In the genomic region with DNA sequence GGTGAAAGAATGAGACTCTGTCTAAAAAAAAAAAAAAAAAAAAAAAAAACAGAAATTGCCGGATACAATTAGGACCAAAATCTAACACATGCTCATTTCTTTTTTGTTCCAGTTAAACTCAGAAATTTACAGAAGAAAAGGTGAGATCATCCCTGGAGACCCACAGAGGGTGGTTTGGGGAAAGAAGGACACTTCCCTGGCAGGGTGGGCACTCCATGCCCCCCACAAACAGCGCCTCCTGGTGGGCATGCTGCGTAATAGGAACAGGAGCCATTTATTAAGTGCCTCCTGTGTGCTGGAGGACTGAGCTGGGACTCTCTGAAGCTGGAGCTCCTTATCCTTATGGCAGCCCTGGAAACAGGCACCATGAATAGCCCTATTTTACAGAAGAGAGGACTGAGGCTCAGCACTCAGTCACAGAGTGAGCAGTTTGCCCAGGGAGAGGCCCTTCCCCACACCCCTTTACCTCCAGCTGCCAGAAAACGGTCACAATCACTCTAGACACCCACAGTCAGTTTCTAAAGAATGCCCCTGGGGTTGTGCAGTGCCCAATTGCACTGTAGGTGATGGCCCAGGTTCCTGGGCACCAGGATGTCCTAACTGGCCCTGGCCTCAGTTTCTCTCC, we compare ENCODE assay signal across 8 cellular contexts. TPM values are rescaled to one million over a fixed set of nuclear protein-coding genes. Genes with fewer than 3 reads are reported as not detected.
A peak's percentile ranks its signal among the peaks of the same experiment; 100 is the strongest.
DNase-seq lines count a peak whose midpoint lies in the region; ATAC-seq, FAIRE-seq and TF ChIP-seq lines count a peak whose summit lies in the region.

No MANE protein-coding gene starts in this region.

- H4K20me1 ChIP-seq in DOHH2 (ENCODE audit: control insufficient read depth, insufficient read depth, low read depth, low read length) (no peaks in the 10 kb centered on the region), Karpas-422 (ENCODE audit: insufficient read depth, low read depth, low read length) (no peaks in the 10 kb centered on the region), astrocyte (ENCODE audit: insufficient read depth, low read length) (no peaks in the 10 kb centered on the region)

- H2AFZ ChIP-seq in Karpas-422 (ENCODE audit: low read length) (peak overlapping the region; percentile 35; the same call in 1 of the 2 replicates), astrocyte (ENCODE audit: low read depth, low read length) (no peak overlapping the region)

- TF ChIP-seq CTCF in DOHH2 (IDR thresholded peaks at IDR 0.05; ENCODE audit: low read depth, low read length, poor library complexity, severe bottlenecking) = peak; percentile 97
- peak; percentile 88 for TF ChIP-seq CTCF in astrocyte (IDR thresholded peaks at IDR 0.05; ENCODE audit: insufficient read depth, low read depth, low read length)

- no peaks in the 10 kb centered on the region for H3K9me3 ChIP-seq in DOHH2 (ENCODE audit: control insufficient read depth, insufficient read depth, low read length)
- no peaks in the 10 kb centered on the region for H3K9me3 ChIP-seq in Karpas-422 (ENCODE audit: low read length)
- no peaks in the 10 kb centered on the region for H3K9me3 ChIP-seq in astrocyte (ENCODE audit: insufficient read depth, low read depth, low read length)

- H3K36me3 ChIP-seq in DOHH2 (ENCODE audit: control insufficient read depth, low read length) = no peaks in the 10 kb centered on the region
- no peaks in the 10 kb centered on the region for H3K36me3 ChIP-seq in Karpas-422 (ENCODE audit: insufficient read depth, low read length)
- H3K36me3 ChIP-seq in astrocyte (ENCODE audit: insufficient read depth, low read length) = no peaks in the 10 kb centered on the region

- H3K27ac Mint-ChIP-seq in astrocyte (ENCODE audit: unreplicated experiment) = no peak overlapping the region
- peak overlapping the region in 1 of 10 donors; percentile 24 for H3K27ac Mint-ChIP-seq in naive thymus-derived CD8-positive, alpha-beta T cell

- no peaks in the 10 kb centered on the region for H3K9me2 ChIP-seq in DOHH2 (replicated peaks; ENCODE audit: control insufficient read depth, low read length)
- no peaks in the 10 kb centered on the region for H3K9me2 ChIP-seq in Karpas-422 (replicated peaks; ENCODE audit: insufficient read depth, low read length)

- 0 out of 2 replicates have a peak, but pooled peaks cover 3% of the 10 kb centered on the region for H3K4me1 ChIP-seq in DOHH2 (ENCODE audit: control insufficient read depth, low read length)
- peaks cover 9% of the 10 kb centered on the region for H3K4me1 ChIP-seq in Karpas-422 (ENCODE audit: low read length)
- no peaks in the 10 kb centered on the region for H3K4me1 ChIP-seq in astrocyte (ENCODE audit: insufficient read depth, low read length)

- H3K4me1 Mint-ChIP-seq in astrocyte (ENCODE audit: low read depth, unreplicated experiment) = peaks cover under 1% of the 10 kb centered on the region
- peaks cover 1 to 11% (median 3%) of the 10 kb centered on the region in 4 donors for H3K4me1 Mint-ChIP-seq in naive thymus-derived CD8-positive, alpha-beta T cell

- no peaks in the 10 kb centered on the region for H3F3A ChIP-seq in DOHH2 (ENCODE audit: control insufficient read depth, insufficient read depth)

- FAIRE-seq in astrocyte (lab: Jason Lieb, UNC) = no peak

- H3K4me3 ChIP-seq in DOHH2 (ENCODE audit: low read length) (no peak overlapping the region), Karpas-422 (ENCODE audit: low read length) (no peak overlapping the region), astrocyte (ENCODE audit: insufficient read depth, low read depth, low read length) (no peak overlapping the region)

- no peaks in the 10 kb centered on the region for H3K27me3 Mint-ChIP-seq in astrocyte (ENCODE audit: low read depth, unreplicated experiment)
- H3K27me3 Mint-ChIP-seq in naive thymus-derived CD8-positive, alpha-beta T cell = no peaks in the 10 kb centered on the region

- H3K36me3 Mint-ChIP-seq in astrocyte (ENCODE audit: low read depth, unreplicated experiment) = no peaks in the 10 kb centered on the region
- H3K36me3 Mint-ChIP-seq in naive thymus-derived CD8-positive, alpha-beta T cell = no peaks in the 10 kb centered on the region

- H3K9me3 Mint-ChIP-seq in astrocyte (ENCODE audit: unreplicated experiment) = no peaks in the 10 kb centered on the region
- H3K9me3 Mint-ChIP-seq in naive thymus-derived CD8-positive, alpha-beta T cell = no peaks in the 10 kb centered on the region

- peak; percentile 36 to 42 for ATAC-seq in naive thymus-derived CD8-positive, alpha-beta T cell

- H3K4me2 ChIP-seq in DOHH2 (ENCODE audit: low read length) (no peak overlapping the region), Karpas-422 (ENCODE audit: low read depth, low read length, poor library complexity, severe bottlenecking) (no peak overlapping the region), astrocyte (ENCODE audit: low read length) (no peak overlapping the region)

- H3K79me2 ChIP-seq in DOHH2 (ENCODE audit: control insufficient read depth, low read length) = no peaks in the 10 kb centered on the region
- H3K79me2 ChIP-seq in Karpas-422 (ENCODE audit: low read length) = no peaks in the 10 kb centered on the region
- no peaks in the 10 kb centered on the region for H3K79me2 ChIP-seq in astrocyte (ENCODE audit: insufficient read depth, low read length)

- H3K27me3 ChIP-seq in DOHH2 (ENCODE audit: control insufficient read depth, low read length) = no peaks in the 10 kb centered on the region
- no peaks in the 10 kb centered on the region for H3K27me3 ChIP-seq in Karpas-422 (ENCODE audit: low read length)
- H3K27me3 ChIP-seq in astrocyte (ENCODE audit: insufficient read depth, low read length) = no peaks in the 10 kb centered on the region

- POLR2A ChIA-PET in naive thymus-derived CD8-positive, alpha-beta T cell (lab: Charles Lee) = interaction anchor here (0.5 to 1.1 kb wide), 3 partner anchors 99 to 270 kb away, joined by 3 read pairs; no protein-coding TSS in a partner anchor

- DNase-seq in Karpas-422 (peak; percentile 85), astrocyte (ENCODE audit: low read depth) (no peak), amniotic stem cell (lab: John Stamatoyannopoulos, UW) (no peak), 8988T (no peak), occipital lobe (lab: John Stamatoyannopoulos, UW) (no peak), NOMO-1 treated with DMSO at 0.1 percent for 48 hours (lab: John Stamatoyannopoulos, UW; ENCODE audit: unreplicated experiment) (no peak)
- peak in 5 of 10 donors; percentile 31 to 54 (median 36) for DNase-seq in naive thymus-derived CD8-positive, alpha-beta T cell

- H3K4me3 Mint-ChIP-seq in astrocyte (ENCODE audit: unreplicated experiment) = no peak overlapping the region
- no peak overlapping the region for H3K4me3 Mint-ChIP-seq in naive thymus-derived CD8-positive, alpha-beta T cell

- H3K9ac ChIP-seq in Karpas-422 (ENCODE audit: low read length) = no peak overlapping the region
- H3K9ac ChIP-seq in astrocyte (ENCODE audit: low read length) = no peak overlapping the region

- H3K27ac ChIP-seq in DOHH2 (ENCODE audit: low read depth, low read length) (no peak overlapping the region), Karpas-422 (ENCODE audit: low read length) (no peak overlapping the region), astrocyte (ENCODE audit: low read depth, low read length) (no peak overlapping the region)

RNA-seq across cellular contexts. Expression of gene C19orf38, which starts 10.1 kb away (rescaled TPM):
- total RNA-seq in Karpas-422 (2014; rRNA removed; shearing (Covaris generic); ENCODE audit: low replicate concordance) = 6.1 and 12.9 TPM in 2 replicates
- total RNA-seq in astrocyte (0.23 and 0.58 TPM in 2 replicates), occipital lobe (0.94 TPM)
- under 1 TPM; 0.41 to 0.60 TPM for total RNA-seq in naive thymus-derived CD8-positive, alpha-beta T cell
- under 1 TPM in 1 of 3 donors, not detected in 2; 0.17 TPM for polyA plus RNA-seq in naive thymus-derived CD8-positive, alpha-beta T cell

RNA-seq across cellular contexts. Expression of gene CARM1, which starts 13.0 kb away (rescaled TPM):
- 32.7 and 38.2 TPM in 2 replicates for total RNA-seq in Karpas-422 (2014; rRNA removed; shearing (Covaris generic); ENCODE audit: low replicate concordance)
- total RNA-seq in astrocyte (62.6 and 62.7 TPM in 2 replicates), occipital lobe (22.3 TPM)
- total RNA-seq in naive thymus-derived CD8-positive, alpha-beta T cell = 10 to 100 TPM; 25.8 to 26.5 TPM
- polyA plus RNA-seq in naive thymus-derived CD8-positive, alpha-beta T cell = under 1 TPM; 0.30 to 0.59 (median 0.40) TPM

RNA-seq across cellular contexts. Expression of gene TMED1, which starts 22.3 kb away (rescaled TPM):
- 10.2 and 24.4 TPM in 2 replicates for total RNA-seq in Karpas-422 (2014; rRNA removed; shearing (Covaris generic); ENCODE audit: low replicate concordance)
- 27.0 and 29.7 TPM in 2 replicates for total RNA-seq in astrocyte
- total RNA-seq in naive thymus-derived CD8-positive, alpha-beta T cell = 1 to 10 TPM; 6.7 to 8.9 TPM
- polyA plus RNA-seq in naive thymus-derived CD8-positive, alpha-beta T cell = 10 to 100 TPM; 23.7 to 26.3 (median 25.0) TPM
- total RNA-seq in occipital lobe = 11.5 TPM
